Comparison of ENCODE assay signal across 8 cellular contexts in genomic region chr10:61904711-61905445, GRCh38. TPM values are rescaled to one million over a fixed set of nuclear protein-coding genes. Genes with fewer than 3 reads are reported as not detected.
DNase-seq lines count a peak whose midpoint lies in the region; ATAC-seq and TF ChIP-seq lines count a peak whose summit lies in the region.

No MANE protein-coding gene starts in this region.

- peak; percentile 46 to 53 for TF ChIP-seq RAD21 in liver (IDR thresholded peaks at IDR 0.05)

- DNase-seq in Daoy (ENCODE audit: low read depth) = peak; percentile 79
- DNase-seq in SKM-1 (lab: John Stamatoyannopoulos, UW; ENCODE audit: unreplicated experiment) = peak; percentile 79
- DNase-seq in brain microvascular endothelial cell = peak; percentile 66
- DNase-seq in stimulated activated naive B cell treated with anti-CD40 and anti-IgM and Interleukin-4, amounts not matched to agents 10 μg/mL and 1 μg/mL and 100 μg/mL, for 72 hours = peak; percentile 73
- DNase-seq in T-helper 9 cell = no peak

- TF ChIP-seq CTCF in brain microvascular endothelial cell (IDR thresholded peaks at IDR 0.05; ENCODE audit: low read depth, low read length, missing control alignments) = peak; percentile 57
- TF ChIP-seq CTCF in liver (IDR thresholded peaks at IDR 0.05; ENCODE audit: low read depth, low read length, missing input control) = no peak

- H3K4me3 Mint-ChIP-seq in stimulated activated naive B cell treated with anti-CD40 and anti-IgM and Interleukin-4, amounts not matched to agents 10 μg/mL and 1 μg/mL and 100 μg/mL, for 72 hours = peak overlapping the region; percentile 91 to 95

- no peaks in the 10 kb centered on the region for H3K27me3 Mint-ChIP-seq in stimulated activated naive B cell treated with anti-CD40 and anti-IgM and Interleukin-4, amounts not matched to agents 10 μg/mL and 1 μg/mL and 100 μg/mL, for 72 hours

- in situ Hi-C loops in brain microvascular endothelial cell (cut with HindIII; ENCODE audit: low pct_ligation_motif_present, low sequenced_read_pairs) = no loop called here

- peak overlapping the region in 1 of 2 donors; percentile 98 for H3K9ac ChIP-seq in liver (ENCODE audit: low read depth in 1 of 2, low read length in 2 of 2)

- peaks cover 50 to 58% of the 10 kb centered on the region in 2 donors for H3K36me3 Mint-ChIP-seq in stimulated activated naive B cell treated with anti-CD40 and anti-IgM and Interleukin-4, amounts not matched to agents 10 μg/mL and 1 μg/mL and 100 μg/mL, for 72 hours

- H3K27ac ChIP-seq in brain microvascular endothelial cell = peak overlapping the region; percentile 17
- H3K27ac ChIP-seq in liver (ENCODE audit: low read depth in 1 of 2, low read length in 2 of 2) = peak overlapping the region; percentile 99 to 100

- peak; percentile 35 for ATAC-seq in GM19463 (IDR thresholded peaks at IDR 0.05; ENCODE audit: unreplicated experiment)
- ATAC-seq in HG03558 (IDR thresholded peaks at IDR 0.05; ENCODE audit: extremely low read depth, unreplicated experiment) = peak; percentile 34
- ATAC-seq in stimulated activated naive B cell treated with anti-CD40 and anti-IgM and Interleukin-4, amounts not matched to agents 10 μg/mL and 1 μg/mL and 100 μg/mL, for 72 hours (replicated peaks) = peak; percentile 52 to 58

- WGBS in liver = 37% methylated on average over 5 of the region's 5 CpGs

- H3K27ac Mint-ChIP-seq in stimulated activated naive B cell treated with anti-CD40 and anti-IgM and Interleukin-4, amounts not matched to agents 10 μg/mL and 1 μg/mL and 100 μg/mL, for 72 hours = peak overlapping the region; percentile 100

- H3K4me1 ChIP-seq in liver (ENCODE audit: control insufficient read depth in 4 of 4, insufficient read depth in 4 of 4, low read length in 3 of 4) = peaks cover 1 to 24% (median 14%) of the 10 kb centered on the region in 4 donors

- H3K9me3 Mint-ChIP-seq in stimulated activated naive B cell treated with anti-CD40 and anti-IgM and Interleukin-4, amounts not matched to agents 10 μg/mL and 1 μg/mL and 100 μg/mL, for 72 hours = peaks cover 0 to 4% of the 10 kb centered on the region in 2 donors

- no peaks in the 10 kb centered on the region for H3K9me3 ChIP-seq in liver (ENCODE audit: control insufficient read depth in 4 of 4, low read length in 3 of 4)

- H3K4me3 ChIP-seq in brain microvascular endothelial cell (ENCODE audit: low read depth, low read length) (peak overlapping the region; percentile 12), liver (ENCODE audit: low read depth in 1 of 3, low read length in 3 of 3) (peak overlapping the region in 1 of 3 donors; percentile 80)

- peaks cover 16 to 33% of the 10 kb centered on the region in 2 donors for H3K4me1 Mint-ChIP-seq in stimulated activated naive B cell treated with anti-CD40 and anti-IgM and Interleukin-4, amounts not matched to agents 10 μg/mL and 1 μg/mL and 100 μg/mL, for 72 hours

- H3K27me3 ChIP-seq in brain microvascular endothelial cell (replicated peaks) (no peaks in the 10 kb centered on the region), liver (ENCODE audit: control insufficient read depth in 4 of 4, insufficient read depth in 4 of 4, low read length in 3 of 4) (no peaks in the 10 kb centered on the region)

- H3K36me3 ChIP-seq in brain microvascular endothelial cell (replicated peaks) (no peaks in the 10 kb centered on the region), liver (ENCODE audit: control insufficient read depth in 4 of 4, insufficient read depth in 3 of 4, low read depth in 1 of 4, low read length in 3 of 4) (no peaks in the 10 kb centered on the region)

TF ChIP-seq in liver, 16 proteins besides CTCF, POLR2A, EP300 and RAD21:
- peak; percentile 72 for TF ChIP-seq TAF1 (conservative IDR thresholded peaks at IDR 0.05)
- no peak for TF ChIP-seq HNF4G (IDR thresholded peaks at IDR 0.05)
- TF ChIP-seq REST (IDR thresholded peaks at IDR 0.05) = no peak
- peak; percentile 85 to 91 for TF ChIP-seq JUND (IDR thresholded peaks at IDR 0.05)
- TF ChIP-seq HNF4A (conservative IDR thresholded peaks at IDR 0.05) = no peak
- TF ChIP-seq EGR1 (IDR thresholded peaks at IDR 0.05; ENCODE audit: low read depth in 2 of 2) = peak in 1 of 2 donors; percentile 22
- TF ChIP-seq SP1 (IDR thresholded peaks at IDR 0.05) = peak; percentile 34
- TF ChIP-seq, protein P1, sequence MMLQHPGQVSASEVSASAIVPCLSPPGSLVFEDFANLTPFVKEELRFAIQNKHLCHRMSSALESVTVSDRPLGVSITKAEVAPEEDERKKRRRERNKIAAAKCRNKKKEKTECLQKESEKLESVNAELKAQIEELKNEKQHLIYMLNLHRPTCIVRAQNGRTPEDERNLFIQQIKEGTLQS (IDR thresholded peaks at IDR 0.05) = peak; percentile 66

RNA-seq across cellular contexts. Expression of gene ARID5B, which starts 3.4 kb away (rescaled TPM):
- 4.7 and 5.0 TPM in 2 replicates for total RNA-seq in Daoy (2014; rRNA removed; shearing (Covaris generic))
- total RNA-seq in liver = 1 to 10 TPM; 4.4 to 6.1 TPM
- 1 to 10 TPM; 1.3 to 6.4 TPM for polyA plus RNA-seq in liver
